Comparison of ENCODE assay signal across 7 cellular contexts in genomic region chr4:1348014-1348513, GRCh38. TPM values are rescaled to one million over a fixed set of nuclear protein-coding genes. Genes with fewer than 3 reads are reported as not detected.
DNase-seq lines count a peak whose midpoint lies in the region; ATAC-seq lines count a peak whose summit lies in the region.

No MANE protein-coding gene starts in this region.

- no peaks in the 10 kb centered on the region for H3K27me3 Mint-ChIP-seq in activated naive CD8-positive, alpha-beta T cell treated with anti-CD3 and anti-CD28 coated beads, Interleukin-2, amount 50 U/mL, for 24 hours
- H3K27me3 Mint-ChIP-seq in immature natural killer cell (ENCODE audit: low read depth in 3 of 3), result peaks cover 3 to 15% (median 10%) of the 10 kb centered on the region in 3 donors

- H3K36me3 Mint-ChIP-seq in activated naive CD8-positive, alpha-beta T cell treated with anti-CD3 and anti-CD28 coated beads, Interleukin-2, amount 50 U/mL, for 24 hours (ENCODE audit: low read depth), result no peaks in the 10 kb centered on the region
- peaks cover 0 to 8% (median 7%) of the 10 kb centered on the region in 3 donors for H3K36me3 Mint-ChIP-seq in immature natural killer cell

- H3K4me1 Mint-ChIP-seq in activated naive CD8-positive, alpha-beta T cell treated with anti-CD3 and anti-CD28 coated beads, Interleukin-2, amount 50 U/mL, for 24 hours, result peaks cover 36% of the 10 kb centered on the region
- H3K4me1 Mint-ChIP-seq in immature natural killer cell, result peaks cover 39 to 46% of the 10 kb centered on the region in 2 donors

- 87% methylated on average over 11 of the region's 12 CpGs for WGBS in HUES64

- no peaks in the 10 kb centered on the region for H3K4me1 ChIP-seq in HUES64 (ENCODE audit: insufficient read depth, low read length)
- H3K4me1 ChIP-seq in subcutaneous abdominal adipose tissue (ENCODE audit: control insufficient read depth in 5 of 5, insufficient read depth in 5 of 5, low read length in 5 of 5), result peaks cover 4 to 38% (median 23%) of the 10 kb centered on the region in 5 donors

- DNase-seq in activated naive CD8-positive, alpha-beta T cell treated with anti-CD3 and anti-CD28 coated beads, Interleukin-2, amount 50 U/mL, for 24 hours, result no peak
- DNase-seq in immature natural killer cell (no peak), NCI-H774 (lab: John Stamatoyannopoulos, UW) (no peak), NCI-H526 (lab: John Stamatoyannopoulos, UW) (no peak)

- H3K4me3 Mint-ChIP-seq in activated naive CD8-positive, alpha-beta T cell treated with anti-CD3 and anti-CD28 coated beads, Interleukin-2, amount 50 U/mL, for 24 hours, result peak overlapping the region; percentile 88
- peak overlapping the region; percentile 89 to 92 (median 91) for H3K4me3 Mint-ChIP-seq in immature natural killer cell

- peak overlapping the region; percentile 69 for H3K9ac ChIP-seq in HUES64 (ENCODE audit: low read depth, low read length)
- peak overlapping the region; percentile 5 to 90 (median 89) for H3K9ac ChIP-seq in subcutaneous abdominal adipose tissue (ENCODE audit: low read length in 5 of 5)

- H3K27me3 ChIP-seq in HUES64 (ENCODE audit: insufficient read depth, low read length) (no peaks in the 10 kb centered on the region), subcutaneous abdominal adipose tissue (ENCODE audit: control insufficient read depth in 5 of 5, insufficient read depth in 4 of 5, low read length in 5 of 5) (no peaks in the 10 kb centered on the region)

- no peaks in the 10 kb centered on the region for H3K9me3 Mint-ChIP-seq in activated naive CD8-positive, alpha-beta T cell treated with anti-CD3 and anti-CD28 coated beads, Interleukin-2, amount 50 U/mL, for 24 hours
- no peaks in the 10 kb centered on the region for H3K9me3 Mint-ChIP-seq in immature natural killer cell

- peak overlapping the region; percentile 86 for H3K27ac Mint-ChIP-seq in activated naive CD8-positive, alpha-beta T cell treated with anti-CD3 and anti-CD28 coated beads, Interleukin-2, amount 50 U/mL, for 24 hours
- peak overlapping the region; percentile 89 to 98 (median 96) for H3K27ac Mint-ChIP-seq in immature natural killer cell

- no peak for ATAC-seq in activated naive CD8-positive, alpha-beta T cell treated with anti-CD3 and anti-CD28 coated beads, Interleukin-2, amount 50 U/mL, for 24 hours
- no peak for ATAC-seq in GM18861 (IDR thresholded peaks at IDR 0.05; ENCODE audit: unreplicated experiment)

- H3K4me3 ChIP-seq in HUES64 (ENCODE audit: low read length), result peak overlapping the region; percentile 81
- peak overlapping the region; percentile 52 to 85 (median 78) for H3K4me3 ChIP-seq in subcutaneous abdominal adipose tissue (ENCODE audit: low read depth in 1 of 5, low read length in 5 of 5)

- peak overlapping the region; percentile 78; the same call in 1 of the 2 replicates for H3K27ac ChIP-seq in HUES64 (ENCODE audit: low read depth, low read length)
- peak overlapping the region; percentile 88 for H3K27ac ChIP-seq in subcutaneous abdominal adipose tissue (ENCODE audit: low read depth, low read length)

- peaks cover 20% of the 10 kb centered on the region for H3K36me3 ChIP-seq in HUES64 (ENCODE audit: insufficient read depth, low read length)
- peaks cover 0 to 27% (median 21%) of the 10 kb centered on the region in 5 donors for H3K36me3 ChIP-seq in subcutaneous abdominal adipose tissue (ENCODE audit: control insufficient read depth in 5 of 5, insufficient read depth in 5 of 5, low read length in 5 of 5)

- H3K9me3 ChIP-seq in HUES64 (ENCODE audit: insufficient read depth, low read depth, low read length) (no peaks in the 10 kb centered on the region), subcutaneous abdominal adipose tissue (ENCODE audit: control insufficient read depth in 5 of 5, low read length in 5 of 5) (no peaks in the 10 kb centered on the region)

RNA-seq across cellular contexts. Expression of gene UVSSA, which starts 1.1 kb away (rescaled TPM):
- polyA plus RNA-seq in HUES64 (2013, experiment 1 of 2), result 6.5 TPM
- polyA plus RNA-seq in HUES64 (2013, experiment 2 of 2), result 6.8 TPM
- polyA plus RNA-seq in immature natural killer cell, result 1 to 10 TPM; 3.2 to 7.0 (median 4.0) TPM

RNA-seq across cellular contexts. Expression of gene NKX1-1, which starts 58.2 kb away (rescaled TPM):
- not detected for polyA plus RNA-seq in HUES64 (2013, experiment 1 of 2)
- polyA plus RNA-seq in HUES64 (2013, experiment 2 of 2), result not detected
- not detected for polyA plus RNA-seq in immature natural killer cell

RNA-seq across cellular contexts. Expression of gene MAEA, which starts 58.4 kb away (rescaled TPM):
- 77.0 TPM for polyA plus RNA-seq in HUES64 (2013, experiment 1 of 2)
- polyA plus RNA-seq in HUES64 (2013, experiment 2 of 2), result 74.8 TPM
- 10 to 100 TPM; 60.7 to 76.0 (median 72.9) TPM for polyA plus RNA-seq in immature natural killer cell
